Comparison of ENCODE assay signal across 17 cellular contexts in genomic region chr16:85789773-85790172, GRCh38. TPM values are rescaled to one million over a fixed set of nuclear protein-coding genes. Genes with fewer than 3 reads are reported as not detected.
A peak's percentile ranks its signal among the peaks of the same experiment; 100 is the strongest.
DNase-seq lines count a peak whose midpoint lies in the region; ATAC-seq and TF ChIP-seq lines count a peak whose summit lies in the region.
"Had no signal": no experiment of that assay in that cellular context is flagged by ENCODE, and none has a peak within 500 bp of the region (broad histone marks: within the 10 kb centered on the region; RNA-seq: fewer than 3 reads in every experiment).

No MANE protein-coding gene starts in this region.

- no peaks in the 10 kb centered on the region for H3K27me3 ChIP-seq in Caco-2 (replicated peaks; ENCODE audit: control insufficient read depth, insufficient read depth, low read length)
- H3K27me3 ChIP-seq: BE2C, Peyer's patch, SJCRH30 had no signal

- peaks cover 12% of the 10 kb centered on the region for H3K36me3 ChIP-seq in Caco-2 (ENCODE audit: control insufficient read depth, insufficient read depth, low read length)

- POLR2A ChIA-PET in T-cell (lab: Charles Lee): interaction anchor here in 1 of 2 donors (0.6 kb wide), 1 partner anchor 10 kb away, joined by 4 read pairs; no protein-coding TSS in a partner anchor
- POLR2A ChIA-PET in Caco-2 (lab: Charles Lee): no interaction called here

- H3K9me3 ChIP-seq in Caco-2: no peaks in the 10 kb centered on the region
- H3K9me3 ChIP-seq: Peyer's patch, SJCRH30 had no signal

- TF ChIP-seq CTCF in endothelial cell (IDR thresholded peaks at IDR 0.05; ENCODE audit: unreplicated experiment): no peak
- no peak for TF ChIP-seq CTCF in GM20000 (IDR thresholded peaks at IDR 0.05; ENCODE audit: extremely low read depth, missing control alignments)
- no peak for TF ChIP-seq CTCF in Caco-2 (IDR thresholded peaks at IDR 0.05; ENCODE audit: insufficient read depth in 1 of 2, low read depth in 1 of 2, low read length in 1 of 2, severe bottlenecking in 1 of 2, unreplicated experiment in 1 of 2)

- peaks cover 25% of the 10 kb centered on the region for H3K36me3 Mint-ChIP-seq in activated naive CD8-positive, alpha-beta T cell
- peaks cover 48% of the 10 kb centered on the region for H3K36me3 Mint-ChIP-seq in activated naive CD8-positive, alpha-beta T cell treated with anti-CD3 and anti-CD28 coated beads, Interleukin-2, amount 50 U/mL, for 24 hours (ENCODE audit: low read depth)
- H3K36me3 Mint-ChIP-seq in T-cell (peaks cover 59% of the 10 kb centered on the region), endothelial cell (ENCODE audit: low read depth, unreplicated experiment) (peaks cover 50% of the 10 kb centered on the region), Caco-2 (ENCODE audit: insufficient read depth, unreplicated experiment) (peaks cover 90% of the 10 kb centered on the region)

- H3K9me3 Mint-ChIP-seq in activated naive CD8-positive, alpha-beta T cell (ENCODE audit: low read depth): no peaks in the 10 kb centered on the region
- H3K9me3 Mint-ChIP-seq in activated naive CD8-positive, alpha-beta T cell treated with anti-CD3 and anti-CD28 coated beads, Interleukin-2, amount 50 U/mL, for 24 hours: no peaks in the 10 kb centered on the region
- H3K9me3 Mint-ChIP-seq in T-cell (peaks cover 0 to 6% (median 0%) of the 10 kb centered on the region in 3 donors), endothelial cell (ENCODE audit: unreplicated experiment) (no peaks in the 10 kb centered on the region), Caco-2 (ENCODE audit: unreplicated experiment) (no peaks in the 10 kb centered on the region)

- no peak overlapping the region for H3K4me3 ChIP-seq in Caco-2 (ENCODE audit: low read depth, low read length)
- H3K4me3 ChIP-seq: Peyer's patch, SJCRH30 had no signal

- DNase-seq in activated naive CD8-positive, alpha-beta T cell treated with anti-CD3 and anti-CD28 coated beads, Interleukin-2, amount 50 U/mL, for 24 hours: no peak
- DNase-seq in T-cell (peak in 3 of 34 experiments; percentile 6 to 17 (median 15)), endothelial cell (ENCODE audit: low spot score) (no peak), NCI-H1105 treated with DMSO at 0.1 percent for 48 hours (lab: John Stamatoyannopoulos, UW) (no peak), GM20000 (ENCODE audit: low spot score) (no peak), Caco-2 (no peak)
- DNase-seq: BE2C, Calu3, NCI-H1105, NCI-H2081, NCI-H2171, NCI-H345, NCI-H524 treated with DMSO at 0.1 percent for 48 hours, NCI-H82, Peyer's patch, SJCRH30 had no signal

- H3K4me1 ChIP-seq in Caco-2: no peaks in the 10 kb centered on the region
- H3K4me1 ChIP-seq: BE2C, Peyer's patch, SJCRH30 had no signal

- CTCF ChIA-PET in T-cell (lab: Charles Lee): interaction anchor here in 1 of 2 donors (0.5 kb wide), 1 partner anchor 195 kb away, joined by 4 read pairs; no protein-coding TSS in a partner anchor
- CTCF ChIA-PET in Caco-2 (lab: Charles Lee): no interaction called here

- H3K4me3 Mint-ChIP-seq in activated naive CD8-positive, alpha-beta T cell: peak overlapping the region; percentile 60
- no peak overlapping the region for H3K4me3 Mint-ChIP-seq in activated naive CD8-positive, alpha-beta T cell treated with anti-CD3 and anti-CD28 coated beads, Interleukin-2, amount 50 U/mL, for 24 hours
- H3K4me3 Mint-ChIP-seq in T-cell (peak overlapping the region in 2 of 3 donors; percentile 21 to 60), endothelial cell (ENCODE audit: unreplicated experiment) (no peak overlapping the region), Caco-2 (ENCODE audit: unreplicated experiment) (no peak overlapping the region)

- peaks cover 52% of the 10 kb centered on the region for H3K4me1 Mint-ChIP-seq in activated naive CD8-positive, alpha-beta T cell (ENCODE audit: low read depth)
- peaks cover 30% of the 10 kb centered on the region for H3K4me1 Mint-ChIP-seq in activated naive CD8-positive, alpha-beta T cell treated with anti-CD3 and anti-CD28 coated beads, Interleukin-2, amount 50 U/mL, for 24 hours
- H3K4me1 Mint-ChIP-seq in T-cell (peaks cover 44 to 57% (median 55%) of the 10 kb centered on the region in 3 donors), endothelial cell (ENCODE audit: unreplicated experiment) (peaks cover 20% of the 10 kb centered on the region), Caco-2 (ENCODE audit: low read depth, unreplicated experiment) (no peaks in the 10 kb centered on the region)

- no TSS peak for BruUV-seq in Caco-2 (replicated peaks; lab: Mats Ljungman, UMichigan)

- H3K27ac Mint-ChIP-seq in activated naive CD8-positive, alpha-beta T cell: peak overlapping the region; percentile 75
- H3K27ac Mint-ChIP-seq in activated naive CD8-positive, alpha-beta T cell treated with anti-CD3 and anti-CD28 coated beads, Interleukin-2, amount 50 U/mL, for 24 hours: no peak overlapping the region
- peak overlapping the region; percentile 70 to 80 for H3K27ac Mint-ChIP-seq in T-cell
- H3K27ac Mint-ChIP-seq in endothelial cell (ENCODE audit: unreplicated experiment): peak overlapping the region; percentile 52
- H3K27ac Mint-ChIP-seq in Caco-2 (ENCODE audit: unreplicated experiment): no peak overlapping the region

- intact Hi-C loops in Caco-2 (cut with micrococcal nuclease; ENCODE audit: unreplicated experiment): no loop called here

- no peak for ATAC-seq in activated naive CD8-positive, alpha-beta T cell treated with anti-CD3 and anti-CD28 coated beads, Interleukin-2, amount 50 U/mL, for 24 hours
- peak; percentile 57 to 77 (median 63) for ATAC-seq in T-cell (replicated peaks in 1 of 4)

- no peaks in the 10 kb centered on the region for H3K27me3 Mint-ChIP-seq in activated naive CD8-positive, alpha-beta T cell
- no peaks in the 10 kb centered on the region for H3K27me3 Mint-ChIP-seq in activated naive CD8-positive, alpha-beta T cell treated with anti-CD3 and anti-CD28 coated beads, Interleukin-2, amount 50 U/mL, for 24 hours
- no peaks in the 10 kb centered on the region for H3K27me3 Mint-ChIP-seq in T-cell
- H3K27me3 Mint-ChIP-seq in endothelial cell (ENCODE audit: unreplicated experiment): peaks cover 4% of the 10 kb centered on the region
- H3K27me3 Mint-ChIP-seq in Caco-2 (ENCODE audit: insufficient read depth, unreplicated experiment): no peaks in the 10 kb centered on the region

RNA-seq across cellular contexts. Expression of gene EMC8, which starts 9.6 kb away (rescaled TPM):
- total RNA-seq in T-cell (10 to 100 TPM; 27.3 to 34.8 (median 31.1) TPM), endothelial cell (ENCODE audit: unreplicated experiment) (42.7 TPM), Caco-2 (2022) (86.7 and 94.7 TPM in 2 replicates)

RNA-seq across cellular contexts. Expression of gene COX4I1, which starts 9.7 kb away (rescaled TPM):
- total RNA-seq in T-cell: 100 to 1,000 TPM; 542 to 606 (median 574) TPM
- total RNA-seq in endothelial cell (ENCODE audit: unreplicated experiment): 552 TPM
- total RNA-seq in Caco-2 (2022): 814 and 893 TPM in 2 replicates

RNA-seq across cellular contexts. Expression of gene C16orf74, which starts 38.9 kb away (rescaled TPM):
- total RNA-seq in T-cell (10 to 100 TPM in 3 of 5 donors, 1 to 10 TPM in 2; 3.1 to 21.7 (median 15.6) TPM), endothelial cell (ENCODE audit: unreplicated experiment) (0.64 TPM), Caco-2 (2022) (3.8 and 4.0 TPM in 2 replicates)

Comparison
In these comparisons a context has a peak if more than half of its experiments do, and no peak if none do; other contexts are left out.
1. H3K27ac Mint-ChIP-seq: peak in activated naive CD8-positive, alpha-beta T cell (single experiment), T-cell (2 of 2) and endothelial cell (single experiment); none in activated naive CD8-positive, alpha-beta T cell treated with anti-CD3 and anti-CD28 coated beads, Interleukin-2, amount 50 U/mL, for 24 hours (single experiment) and Caco-2 (single experiment).
2. H3K4me3 Mint-ChIP-seq: peak in activated naive CD8-positive, alpha-beta T cell (single experiment) and T-cell (2 of 3); none in activated naive CD8-positive, alpha-beta T cell treated with anti-CD3 and anti-CD28 coated beads, Interleukin-2, amount 50 U/mL, for 24 hours (single experiment), endothelial cell (single experiment) and Caco-2 (single experiment).